9 cellular contexts compared by ENCODE assay signal in genomic region chr16:29818082-29818481, GRCh38. TPM values are rescaled to one million over a fixed set of nuclear protein-coding genes. Genes with fewer than 3 reads are reported as not detected.
DNase-seq lines count a peak whose midpoint lies in the region; ATAC-seq and TF ChIP-seq lines count a peak whose summit lies in the region.
"Had no signal": no experiment of that assay in that cellular context is flagged by ENCODE, and none has a peak within 500 bp of the region (broad histone marks: within the 10 kb centered on the region; RNA-seq: fewer than 3 reads in every experiment).

No MANE protein-coding gene starts in this region.

- intact Hi-C loops in esophagus muscularis mucosa (cut with DNase I): no loop called here

- WGBS in esophagus muscularis mucosa: 89% methylated on average over 4 of the region's 4 CpGs

- H3K36me3 Mint-ChIP-seq in T-helper 1 cell treated with Interleukin-12 subunit alpha and Interleukin-12 subunit beta and Interleukin-4 antibody, amounts not matched to agents 30 μg/mL and 1 μg/mL, for 36 hours (ENCODE audit: low read depth): peaks cover 33% of the 10 kb centered on the region
- peaks cover 26% of the 10 kb centered on the region for H3K36me3 Mint-ChIP-seq in central memory CD8-positive, alpha-beta T cell (ENCODE audit: insufficient read depth)
- H3K36me3 Mint-ChIP-seq in nephron progenitor cell (ENCODE audit: low read depth): peaks cover 21% of the 10 kb centered on the region

- no peak for TF ChIP-seq POLR2A in NB4 (IDR thresholded peaks at IDR 0.05; ENCODE audit: extremely low read depth, insufficient read length)
- no peak for TF ChIP-seq POLR2A in esophagus muscularis mucosa (IDR thresholded peaks at IDR 0.05; ENCODE audit: low read depth)

- no peak for DNase-seq in T-helper 1 cell
- no peak for DNase-seq in NB4 (ENCODE audit: low read depth)
- no peak for DNase-seq in central memory CD8-positive, alpha-beta T cell (ENCODE audit: low spot score in 2 of 2)
- DNase-seq in nephron progenitor cell: no peak
- DNase-seq in esophagus muscularis mucosa (ENCODE audit: extremely low spot score): no peak
- DNase-seq in NCI-H2171 (lab: John Stamatoyannopoulos, UW): no peak
- no peak for DNase-seq in GM20000 (ENCODE audit: low spot score)
- DNase-seq: NCI-H2107 had no signal

- peak overlapping the region; percentile 64 for H3K27ac Mint-ChIP-seq in T-helper 1 cell treated with Interleukin-12 subunit alpha and Interleukin-12 subunit beta and Interleukin-4 antibody, amounts not matched to agents 30 μg/mL and 1 μg/mL, for 36 hours
- peak overlapping the region; percentile 38 for H3K27ac Mint-ChIP-seq in central memory CD8-positive, alpha-beta T cell (ENCODE audit: low read depth)
- peak overlapping the region; percentile 30 for H3K27ac Mint-ChIP-seq in nephron progenitor cell

- no peak for TF ChIP-seq EP300 in esophagus muscularis mucosa (IDR thresholded peaks at IDR 0.05)

- H3K4me3 Mint-ChIP-seq in T-helper 1 cell treated with Interleukin-12 subunit alpha and Interleukin-12 subunit beta and Interleukin-4 antibody, amounts not matched to agents 30 μg/mL and 1 μg/mL, for 36 hours: peak overlapping the region; percentile 98
- H3K4me3 Mint-ChIP-seq in central memory CD8-positive, alpha-beta T cell: peak overlapping the region; percentile 97
- peak overlapping the region; percentile 74 for H3K4me3 Mint-ChIP-seq in nephron progenitor cell

- H3K36me3 ChIP-seq in esophagus muscularis mucosa: peaks cover 0 to 19% (median 16%) of the 10 kb centered on the region in 4 donors

- peak overlapping the region; percentile 80 for H3K4me3 ChIP-seq in NB4 (ENCODE audit: low read depth, low read length)
- no peak overlapping the region for H3K4me3 ChIP-seq in esophagus muscularis mucosa

- H3K9me3 Mint-ChIP-seq in T-helper 1 cell treated with Interleukin-12 subunit alpha and Interleukin-12 subunit beta and Interleukin-4 antibody, amounts not matched to agents 30 μg/mL and 1 μg/mL, for 36 hours: no peaks in the 10 kb centered on the region
- no peaks in the 10 kb centered on the region for H3K9me3 Mint-ChIP-seq in central memory CD8-positive, alpha-beta T cell
- H3K9me3 Mint-ChIP-seq in nephron progenitor cell: no peaks in the 10 kb centered on the region

- H3K27ac ChIP-seq in esophagus muscularis mucosa (replicated peaks in 1 of 4): peak overlapping the region in 1 of 4 donors; percentile 96

- H3K27me3 ChIP-seq in esophagus muscularis mucosa: no peaks in the 10 kb centered on the region

- no peaks in the 10 kb centered on the region for H3K9me3 ChIP-seq in esophagus muscularis mucosa

- TF ChIP-seq CTCF in NB4 (IDR thresholded peaks at IDR 0.05; ENCODE audit: low read depth, low read length) (no peak), nephron progenitor cell (IDR thresholded peaks at IDR 0.05) (no peak), esophagus muscularis mucosa (IDR thresholded peaks at IDR 0.05) (no peak), GM20000 (IDR thresholded peaks at IDR 0.05; ENCODE audit: extremely low read depth, missing control alignments) (no peak)

- H3K4me1 Mint-ChIP-seq in T-helper 1 cell treated with Interleukin-12 subunit alpha and Interleukin-12 subunit beta and Interleukin-4 antibody, amounts not matched to agents 30 μg/mL and 1 μg/mL, for 36 hours (ENCODE audit: low read depth): peaks cover 52% of the 10 kb centered on the region
- peaks cover 65% of the 10 kb centered on the region for H3K4me1 Mint-ChIP-seq in central memory CD8-positive, alpha-beta T cell
- peaks cover 90% of the 10 kb centered on the region for H3K4me1 Mint-ChIP-seq in nephron progenitor cell

- peaks cover 69 to 88% (median 84%) of the 10 kb centered on the region in 4 donors for H3K4me1 ChIP-seq in esophagus muscularis mucosa

- no peaks in the 10 kb centered on the region for H3K27me3 Mint-ChIP-seq in T-helper 1 cell treated with Interleukin-12 subunit alpha and Interleukin-12 subunit beta and Interleukin-4 antibody, amounts not matched to agents 30 μg/mL and 1 μg/mL, for 36 hours (ENCODE audit: low read depth)
- H3K27me3 Mint-ChIP-seq in central memory CD8-positive, alpha-beta T cell: no peaks in the 10 kb centered on the region
- H3K27me3 Mint-ChIP-seq in nephron progenitor cell (ENCODE audit: low read depth, poor library complexity): no peaks in the 10 kb centered on the region

- ATAC-seq in central memory CD8-positive, alpha-beta T cell (replicated peaks; ENCODE audit: extremely low read depth, poor library complexity, severe bottlenecking): no peak

RNA-seq across cellular contexts. Expression of gene PAGR1, which starts 2.1 kb away (rescaled TPM):
- total RNA-seq in esophagus muscularis mucosa: 10 to 100 TPM; 20.9 to 26.9 (median 26.5) TPM

RNA-seq across cellular contexts. Expression of gene MVP, which starts 2.2 kb away (rescaled TPM):
- total RNA-seq in esophagus muscularis mucosa: 100 to 1,000 TPM; 101 to 156 (median 123) TPM

RNA-seq across cellular contexts. Expression of gene PRRT2, which starts 6.1 kb away (rescaled TPM):
- 10 to 100 TPM in 1 of 4 donors, 1 to 10 TPM in 3; 3.6 to 11.2 (median 6.7) TPM for total RNA-seq in esophagus muscularis mucosa

RNA-seq across cellular contexts. Expression of gene MAZ, which starts 11.8 kb away (rescaled TPM):
- total RNA-seq in esophagus muscularis mucosa: 100 to 1,000 TPM; 120 to 284 (median 158) TPM

RNA-seq across cellular contexts. Expression of gene KIF22, which starts 27.5 kb away (rescaled TPM):
- total RNA-seq in esophagus muscularis mucosa: 10 to 100 TPM; 10.8 to 12.3 (median 11.8) TPM
